In genomic region chr17:41634639-41635038, GRCh38 we compare ENCODE assay signal across 18 cellular contexts. TPM values are rescaled to one million over a fixed set of nuclear protein-coding genes. Genes with fewer than 3 reads are reported as not detected.
DNase-seq lines count a peak whose midpoint lies in the region; ATAC-seq and TF ChIP-seq lines count a peak whose summit lies in the region.
"Had no signal": no experiment of that assay in that cellular context is flagged by ENCODE, and none has a peak within 500 bp of the region (broad histone marks: within the 10 kb centered on the region; RNA-seq: fewer than 3 reads in every experiment).

No MANE protein-coding gene starts in this region.

- no peaks in the 10 kb centered on the region for H3K9me3 Mint-ChIP-seq in activated T-cell treated with anti-CD3 and anti-CD28 coated beads, Interleukin-2, amount 50 U/mL, for 24 hours
- H3K9me3 Mint-ChIP-seq in activated T-cell treated with anti-CD3 and anti-CD28 coated beads, Interleukin-2, amount 50 U/mL, for 72 hours = no peaks in the 10 kb centered on the region
- no peaks in the 10 kb centered on the region for H3K9me3 Mint-ChIP-seq in stimulated activated effector memory CD8-positive, alpha-beta T cell treated with anti-CD3 and anti-CD28 coated beads, Interleukin-12 subunit alpha, Interleukin-12 subunit beta, amount 100 ng/mL, for 72 hours
- H3K9me3 Mint-ChIP-seq: CD4-positive, alpha-beta memory T cell had no signal

- H2AFZ ChIP-seq in hepatocyte = no peak overlapping the region
- H2AFZ ChIP-seq: PC-9 had no signal

- no peaks in the 10 kb centered on the region for H3K36me3 ChIP-seq in hepatocyte (replicated peaks; ENCODE audit: insufficient read depth, low read depth)
- H3K36me3 ChIP-seq: brain microvascular endothelial cell, suprapubic skin had no signal

- peak overlapping the region; percentile 26 for H3K27ac Mint-ChIP-seq in activated T-cell treated with anti-CD3 and anti-CD28 coated beads, Interleukin-2, amount 50 U/mL, for 24 hours
- no peak overlapping the region for H3K27ac Mint-ChIP-seq in activated T-cell treated with anti-CD3 and anti-CD28 coated beads, Interleukin-2, amount 50 U/mL, for 72 hours
- H3K27ac Mint-ChIP-seq in stimulated activated effector memory CD8-positive, alpha-beta T cell treated with anti-CD3 and anti-CD28 coated beads, Interleukin-12 subunit alpha, Interleukin-12 subunit beta, amount 100 ng/mL, for 72 hours = no peak overlapping the region

- H3K4me2 ChIP-seq in hepatocyte = no peak overlapping the region
- H3K4me2 ChIP-seq: PC-9 had no signal

- H3K4me3 ChIP-seq in hepatocyte = no peak overlapping the region
- H3K4me3 ChIP-seq: PC-9 had no signal

- no peaks in the 10 kb centered on the region for H3K27me3 Mint-ChIP-seq in activated T-cell treated with anti-CD3 and anti-CD28 coated beads, Interleukin-2, amount 50 U/mL, for 24 hours
- H3K27me3 Mint-ChIP-seq in activated T-cell treated with anti-CD3 and anti-CD28 coated beads, Interleukin-2, amount 50 U/mL, for 72 hours (ENCODE audit: low read depth) = no peaks in the 10 kb centered on the region
- H3K27me3 Mint-ChIP-seq: CD4-positive, alpha-beta memory T cell had no signal

- H4K20me1 ChIP-seq in hepatocyte (ENCODE audit: insufficient read depth, poor library complexity, severe bottlenecking) = no peaks in the 10 kb centered on the region

- no peak overlapping the region for H3K4me3 Mint-ChIP-seq in activated T-cell treated with anti-CD3 and anti-CD28 coated beads, Interleukin-2, amount 50 U/mL, for 24 hours
- H3K4me3 Mint-ChIP-seq in activated T-cell treated with anti-CD3 and anti-CD28 coated beads, Interleukin-2, amount 50 U/mL, for 72 hours = no peak overlapping the region
- no peak overlapping the region for H3K4me3 Mint-ChIP-seq in stimulated activated effector memory CD8-positive, alpha-beta T cell treated with anti-CD3 and anti-CD28 coated beads, Interleukin-12 subunit alpha, Interleukin-12 subunit beta, amount 100 ng/mL, for 72 hours
- H3K4me3 Mint-ChIP-seq: CD4-positive, alpha-beta memory T cell had no signal

- no peaks in the 10 kb centered on the region for H3K79me2 ChIP-seq in hepatocyte

- no peaks in the 10 kb centered on the region for H3K9me2 ChIP-seq in hepatocyte (replicated peaks; ENCODE audit: insufficient read depth)

- no peak for ATAC-seq in activated T-cell treated with anti-CD3 and anti-CD28 coated beads, Interleukin-2, amount 50 U/mL, for 72 hours (replicated peaks in 1 of 2)
- ATAC-seq in stimulated activated effector memory CD8-positive, alpha-beta T cell treated with anti-CD3 and anti-CD28 coated beads, Interleukin-12 subunit alpha, Interleukin-12 subunit beta, amount 100 ng/mL, for 72 hours = peak; percentile 8
- ATAC-seq in HG03280 (IDR thresholded peaks at IDR 0.05; ENCODE audit: unreplicated experiment) = no peak

- H3K9me3 ChIP-seq in hepatocyte (ENCODE audit: low read depth) = no peaks in the 10 kb centered on the region
- H3K9me3 ChIP-seq: suprapubic skin had no signal

- no peak for TF ChIP-seq CTCF in hepatocyte (IDR thresholded peaks at IDR 0.05; ENCODE audit: poor library complexity)

- H3K4me1 Mint-ChIP-seq in activated T-cell treated with anti-CD3 and anti-CD28 coated beads, Interleukin-2, amount 50 U/mL, for 24 hours (ENCODE audit: low read depth) = no peaks in the 10 kb centered on the region
- no peaks in the 10 kb centered on the region for H3K4me1 Mint-ChIP-seq in activated T-cell treated with anti-CD3 and anti-CD28 coated beads, Interleukin-2, amount 50 U/mL, for 72 hours (ENCODE audit: low read depth)
- H3K4me1 Mint-ChIP-seq in stimulated activated effector memory CD8-positive, alpha-beta T cell treated with anti-CD3 and anti-CD28 coated beads, Interleukin-12 subunit alpha, Interleukin-12 subunit beta, amount 100 ng/mL, for 72 hours = no peaks in the 10 kb centered on the region
- H3K4me1 Mint-ChIP-seq: CD4-positive, alpha-beta memory T cell had no signal

- no peak for DNase-seq in activated T-cell treated with anti-CD3 and anti-CD28 coated beads, Interleukin-2, amount 50 U/mL, for 24 hours
- DNase-seq in activated T-cell treated with anti-CD3 and anti-CD28 coated beads, Interleukin-2, amount 50 U/mL, for 72 hours = no peak
- no peak for DNase-seq in hepatocyte (ENCODE audit: low spot score)
- DNase-seq in stimulated activated effector memory CD8-positive, alpha-beta T cell treated with anti-CD3 and anti-CD28 coated beads, Interleukin-12 subunit alpha, Interleukin-12 subunit beta, amount 100 ng/mL, for 72 hours (ENCODE audit: low spot score in 2 of 2) = no peak
- DNase-seq in activated CD8-positive, alpha-beta memory T cell treated with anti-CD3 and anti-CD28 coated beads for 24 hours = no peak
- DNase-seq: activated naive CD4-positive, alpha-beta T cell; brain microvascular endothelial cell; CD4-positive, alpha-beta memory T cell; NCI-H524 treated with DMSO at 0.1 percent for 48 hours; PC-9 had no signal

- 68% methylated on average over 7 of the region's 7 CpGs for WGBS in hepatocyte (ENCODE audit: low lambda C conversion rate, missing lambda C conversion rate)

- H3K27me3 ChIP-seq in hepatocyte = no peaks in the 10 kb centered on the region
- H3K27me3 ChIP-seq: brain microvascular endothelial cell, suprapubic skin had no signal

- no peaks in the 10 kb centered on the region for H3K36me3 Mint-ChIP-seq in activated T-cell treated with anti-CD3 and anti-CD28 coated beads, Interleukin-2, amount 50 U/mL, for 24 hours (ENCODE audit: low read depth)
- no peaks in the 10 kb centered on the region for H3K36me3 Mint-ChIP-seq in activated T-cell treated with anti-CD3 and anti-CD28 coated beads, Interleukin-2, amount 50 U/mL, for 72 hours (ENCODE audit: insufficient read depth in 2 of 2)
- H3K36me3 Mint-ChIP-seq in stimulated activated effector memory CD8-positive, alpha-beta T cell treated with anti-CD3 and anti-CD28 coated beads, Interleukin-12 subunit alpha, Interleukin-12 subunit beta, amount 100 ng/mL, for 72 hours = peaks cover 4% of the 10 kb centered on the region
- H3K36me3 Mint-ChIP-seq: CD4-positive, alpha-beta memory T cell had no signal

- H3K27ac ChIP-seq in hepatocyte = peak overlapping the region; percentile 80
- H3K27ac ChIP-seq: brain microvascular endothelial cell, PC-9, suprapubic skin, VCaP had no signal

- H3K4me1 ChIP-seq in hepatocyte (ENCODE audit: insufficient read depth) = peaks cover 19% of the 10 kb centered on the region

RNA-seq across cellular contexts. Expression of gene KRT17, which starts 10.3 kb away (rescaled TPM):
- total RNA-seq in activated T-cell treated with anti-CD3 and anti-CD28 coated beads, Interleukin-2, amount 50 U/mL, for 72 hours = under 1 TPM in 1 of 2 donors, not detected in 1; 0.63 TPM
- 41.5 and 59.5 TPM in 2 replicates for total RNA-seq in hepatocyte
- polyA plus RNA-seq in hepatocyte = 118 and 145 TPM in 2 replicates
- total RNA-seq: A172; CD4-positive, alpha-beta memory T cell; left cardiac atrium had no signal
- polyA plus RNA-seq: CD4-positive, alpha-beta memory T cell had no signal

RNA-seq across cellular contexts. Expression of gene KRT16, which starts 22.1 kb away (rescaled TPM):
- total RNA-seq in activated T-cell treated with anti-CD3 and anti-CD28 coated beads, Interleukin-2, amount 50 U/mL, for 72 hours = not detected
- 0.90 and 1.1 TPM in 2 replicates for total RNA-seq in hepatocyte
- polyA plus RNA-seq in hepatocyte = 2.5 and 4.8 TPM in 2 replicates
- total RNA-seq: CD4-positive, alpha-beta memory T cell; dermis microvascular lymphatic vessel endothelial cell; HT1080; myocyte had no signal
- polyA plus RNA-seq: CD4-positive, alpha-beta memory T cell had no signal

RNA-seq across cellular contexts. Expression of gene KRT14, which starts 47.9 kb away (rescaled TPM):
- total RNA-seq in activated T-cell treated with anti-CD3 and anti-CD28 coated beads, Interleukin-2, amount 50 U/mL, for 72 hours = not detected
- total RNA-seq in hepatocyte = 0.33 TPM in 1 of 2 replicates, not detected in the other
- polyA plus RNA-seq in hepatocyte = 1.1 and 1.9 TPM in 2 replicates
- total RNA-seq: A172; CD4-positive, alpha-beta memory T cell; dermis microvascular lymphatic vessel endothelial cell; myocyte had no signal
- polyA plus RNA-seq: CD4-positive, alpha-beta memory T cell had no signal

RNA-seq across cellular contexts. Expression of gene EIF1, which starts 54.0 kb away (rescaled TPM):
- total RNA-seq in activated T-cell treated with anti-CD3 and anti-CD28 coated beads, Interleukin-2, amount 50 U/mL, for 72 hours = 1,000 to 10,000 TPM; 2,404 to 2,458 TPM
- 180 and 192 TPM in 2 replicates for total RNA-seq in hepatocyte
- 977 and 989 TPM in 2 replicates for polyA plus RNA-seq in hepatocyte

Comparison
In these comparisons a context has a peak if more than half of its experiments do, and no peak if none do; other contexts are left out.
1. RNA of gene KRT17, which starts 10.3 kb away (total RNA-seq): 41.5 to 59.5 TPM in hepatocyte; 0.63 TPM in activated T-cell treated with anti-CD3 and anti-CD28 coated beads, Interleukin-2, amount 50 U/mL, for 72 hours; every median in the first group is over 10 times any median in the second.